1 cellular context compared by ENCODE assay signal in genomic region chr19:2270157-2270571, GRCh38.
TF ChIP-seq lines count a peak whose summit lies in the region.

No MANE protein-coding gene starts in this region.

TF ChIP-seq in K562, 482 proteins besides CTCF, POLR2A, EP300 and RAD21 (continued from another document and continues in another):
- no peak for TF ChIP-seq SIN3B (IDR thresholded peaks at IDR 0.05; ENCODE audit: low read depth)
- no peak for TF ChIP-seq MBD2 (IDR thresholded peaks at IDR 0.05; ENCODE audit: borderline replicate concordance, low read depth)
- TF ChIP-seq HMG20A (CRISPR knock-in tag; conservative IDR thresholded peaks at IDR 0.05): no peak
- TF ChIP-seq E2F5 (CRISPR knock-in tag; IDR thresholded peaks at IDR 0.05): no peak
- no peak for TF ChIP-seq NFATC3 (IDR thresholded peaks at IDR 0.05)
- peak; percentile 42; the same call in 1 of the 2 replicates for TF ChIP-seq HNRNPL (IDR thresholded peaks at IDR 0.05; ENCODE audit: low read depth, low read length)
- TF ChIP-seq ZNF655 (CRISPR knock-in tag; IDR thresholded peaks at IDR 0.05): no peak
- no peak for TF ChIP-seq ZNF354B (CRISPR knock-in tag; IDR thresholded peaks at IDR 0.05)
- no peak for TF ChIP-seq ZSCAN29 (IDR thresholded peaks at IDR 0.05)
- TF ChIP-seq ZNF41 (CRISPR knock-in tag; conservative IDR thresholded peaks at IDR 0.05): no peak
- TF ChIP-seq FOXP1 (CRISPR knock-in tag; IDR thresholded peaks at IDR 0.05): no peak
- TF ChIP-seq TRIM25 (IDR thresholded peaks at IDR 0.05; ENCODE audit: borderline replicate concordance): 0 out of 2 replicates have a peak, but pooled peaks have one; percentile 13
- no peak for TF ChIP-seq SAP30 (IDR thresholded peaks at IDR 0.05; ENCODE audit: borderline replicate concordance, insufficient read depth, low read depth, low read length, poor library complexity, severe bottlenecking)
- no peak for TF ChIP-seq ZBTB11 (CRISPR knock-in tag; IDR thresholded peaks at IDR 0.05)
- no peak for TF ChIP-seq PKNOX1 (IDR thresholded peaks at IDR 0.05)
- TF ChIP-seq ZKSCAN8 (CRISPR knock-in tag; IDR thresholded peaks at IDR 0.05): no peak
- no peak for TF ChIP-seq RBM39 (optimal IDR thresholded peaks at IDR 0.05; ENCODE audit: low read depth, low read length)
- TF ChIP-seq PRPF4 (IDR thresholded peaks at IDR 0.05; ENCODE audit: insufficient read depth, low read depth, low read length, poor library complexity, severe bottlenecking): peak; percentile 31
- 0 out of 4 replicates have a peak, but pooled peaks of 1 of the 2 experiments have one; percentile 49 for TF ChIP-seq UBTF (IDR thresholded peaks at IDR 0.05; ENCODE audit: borderline replicate concordance in 1 of 2, low read depth in 2 of 2, low read length in 2 of 2)
- no peak for TF ChIP-seq FOXP4 (CRISPR knock-in tag; IDR thresholded peaks at IDR 0.05; ENCODE audit: borderline replicate concordance)
- TF ChIP-seq HDAC1 (IDR thresholded peaks at IDR 0.05): no peak
- no peak for TF ChIP-seq ZBTB12 (CRISPR knock-in tag; IDR thresholded peaks at IDR 0.05)
- TF ChIP-seq ARID1B (IDR thresholded peaks at IDR 0.05): no peak
- no peak for TF ChIP-seq HMGN3 (IDR thresholded peaks at IDR 0.05; ENCODE audit: borderline replicate concordance, extremely low read depth, insufficient read length, low read depth, low read length)
- TF ChIP-seq LARP7 (IDR thresholded peaks at IDR 0.05): no peak; the same call in 1 of the 2 replicates
- TF ChIP-seq MAFG (tag; conservative IDR thresholded peaks at IDR 0.05): no peak
- TF ChIP-seq HES1 (IDR thresholded peaks at IDR 0.05; ENCODE audit: low read depth): no peak
- TF ChIP-seq ZNF584 (CRISPR knock-in tag; IDR thresholded peaks at IDR 0.05; ENCODE audit: low read depth): no peak
- TF ChIP-seq ZNF79 (CRISPR knock-in tag; IDR thresholded peaks at IDR 0.05; ENCODE audit: low read depth): no peak
- no peak for TF ChIP-seq PHF21A (IDR thresholded peaks at IDR 0.05; ENCODE audit: borderline replicate concordance, low read depth)
- no peak for TF ChIP-seq POLR2G (IDR thresholded peaks at IDR 0.05; ENCODE audit: low read depth, low read length)
- no peak for TF ChIP-seq SMARCE1 (IDR thresholded peaks at IDR 0.05)
- no peak for TF ChIP-seq SMARCC2 (IDR thresholded peaks at IDR 0.05; ENCODE audit: low read depth)
- TF ChIP-seq ZBTB9 (CRISPR knock-in tag; IDR thresholded peaks at IDR 0.05): 0 out of 2 replicates have a peak, but pooled peaks have one; percentile 48
- TF ChIP-seq ZNF217 (CRISPR knock-in tag; IDR thresholded peaks at IDR 0.05): no peak
- TF ChIP-seq YBX1 (IDR thresholded peaks at IDR 0.05): no peak
- no peak for TF ChIP-seq ZBTB8A (IDR thresholded peaks at IDR 0.05; ENCODE audit: partially characterized antibody)
- TF ChIP-seq THAP7 (CRISPR knock-in tag; IDR thresholded peaks at IDR 0.05): peak; percentile 15; the same call in 1 of the 2 replicates
- no peak for TF ChIP-seq ZNF121 (CRISPR knock-in tag; conservative IDR thresholded peaks at IDR 0.05)
- TF ChIP-seq GABPB2 (CRISPR knock-in tag; conservative IDR thresholded peaks at IDR 0.05): no peak
- TF ChIP-seq TEAD4 (IDR thresholded peaks at IDR 0.05; ENCODE audit: low read length): no peak
- TF ChIP-seq TEAD4 (CRISPR knock-in tag; IDR thresholded peaks at IDR 0.05; ENCODE audit: borderline replicate concordance): no peak
